16 cellular contexts compared by ENCODE assay signal in genomic region chr9:94903961-94904421, GRCh38.
A peak's percentile ranks its signal among the peaks of the same experiment; 100 is the strongest.
DNase-seq lines count a peak whose midpoint lies in the region; ATAC-seq and TF ChIP-seq lines count a peak whose summit lies in the region.
"Had no signal": no experiment of that assay in that cellular context is flagged by ENCODE, and none has a peak within 500 bp of the region (broad histone marks: within the 10 kb centered on the region; RNA-seq: fewer than 3 reads in every experiment).

No MANE protein-coding gene starts in this region.

- H2BK15ac ChIP-seq in neuronal stem cell (ENCODE audit: low read length): no peak overlapping the region

- H3K23ac ChIP-seq in neuronal stem cell (ENCODE audit: low read depth, low read length, poor library complexity): no peak overlapping the region

- H3K27ac ChIP-seq in Panc1 (ENCODE audit: low read length) (peak overlapping the region; percentile 71), fibroblast of lung (ENCODE audit: insufficient read depth, low read length) (peak overlapping the region; percentile 43), neuronal stem cell (replicated peaks; ENCODE audit: low read length) (no peak overlapping the region), WERI-Rb-1 (no peak overlapping the region)
- H3K27ac ChIP-seq: BLaER1 treated with 17β-estradiol and CSF1 and Interleukin-3, amounts not matched to agents 10 nM and 100 nM; colonic mucosa had no signal

- peaks cover 33% of the 10 kb centered on the region for H3K4me1 ChIP-seq in Panc1 (ENCODE audit: control insufficient read depth, insufficient read depth, low read length)
- peaks cover 32% of the 10 kb centered on the region for H3K4me1 ChIP-seq in fibroblast of lung (ENCODE audit: control insufficient read depth, extremely low read depth, insufficient read depth, low read length)
- peaks cover 17 to 35% of the 10 kb centered on the region in 2 donors for H3K4me1 ChIP-seq in neuronal stem cell (ENCODE audit: control insufficient read depth in 2 of 2, insufficient read depth in 1 of 2, low read depth in 1 of 2, low read length in 2 of 2)
- H3K4me1 ChIP-seq: colonic mucosa had no signal

- CTCF ChIA-PET in Calu3 (lab: Charles Lee): interaction anchor here (0.7 kb wide), 1 partner anchor 9 kb away, joined by 7 read pairs; no protein-coding TSS in a partner anchor
- CTCF ChIA-PET in Panc1 (lab: Charles Lee): interaction anchor here (0.6 kb wide), 1 partner anchor 223 kb away, joined by 6 read pairs; no protein-coding TSS in a partner anchor

- no peak overlapping the region for H4K8ac ChIP-seq in neuronal stem cell (ENCODE audit: low read depth, low read length)

- H3K4ac ChIP-seq in neuronal stem cell (ENCODE audit: low read length): no peak overlapping the region

- H2BK120ac ChIP-seq in neuronal stem cell (ENCODE audit: low read depth, low read length): no peak overlapping the region

- no peaks in the 10 kb centered on the region for H3K79me2 ChIP-seq in fibroblast of lung (ENCODE audit: control insufficient read depth, insufficient read depth, low read length)

- H2AFZ ChIP-seq in fibroblast of lung (ENCODE audit: low read length) (no peak overlapping the region), neuronal stem cell (ENCODE audit: low read length) (no peak overlapping the region)

- no peak for DNase-seq in Calu3
- no peak for DNase-seq in Panc1 (ENCODE audit: low read depth, low spot score)
- peak in 1 of 2 donors; percentile 77 for DNase-seq in fibroblast of lung (ENCODE audit: low read depth in 2 of 2)
- peak; percentile 54 for DNase-seq in stromal cell of bone marrow (ENCODE audit: low read depth)
- DNase-seq in neuronal stem cell (ENCODE audit: low spot score): no peak
- DNase-seq in WERI-Rb-1: no peak
- DNase-seq: activated CD4-positive, alpha-beta T cell treated with anti-CD3 and anti-CD28 coated beads for 4 hours; activated naive CD8-positive, alpha-beta T cell treated with anti-CD3 and anti-CD28 coated beads, Interleukin-2, amount 50 U/mL, for 24 hours; colonic mucosa; DMS79; stimulated activated naive B cell treated with anti-CD40 and anti-IgM and Interleukin-4, amounts not matched to agents 10 μg/mL and 1 μg/mL and 100 μg/mL, for 72 hours had no signal

- no peak overlapping the region for H2BK5ac ChIP-seq in neuronal stem cell (ENCODE audit: low read length)

- TF ChIP-seq CTCF in Calu3 (IDR thresholded peaks at IDR 0.05; ENCODE audit: unreplicated experiment) (no peak), Panc1 (IDR thresholded peaks at IDR 0.05) (no peak), fibroblast of lung (conservative IDR thresholded peaks at IDR 0.05 in 1 of 2, IDR thresholded peaks at IDR 0.05 in 1 of 2; ENCODE audit: low read depth in 1 of 2, low read length in 2 of 2) (no peak), WERI-Rb-1 (IDR thresholded peaks at IDR 0.05; ENCODE audit: low read depth, low read length) (no peak)

- H3K9me3 Mint-ChIP-seq in Calu3 (ENCODE audit: low read depth, unreplicated experiment): no peaks in the 10 kb centered on the region
- H3K9me3 Mint-ChIP-seq: activated naive CD8-positive, alpha-beta T cell treated with anti-CD3 and anti-CD28 coated beads, Interleukin-2, amount 50 U/mL, for 24 hours; stimulated activated naive B cell treated with anti-CD40 and anti-IgM and Interleukin-4, amounts not matched to agents 10 μg/mL and 1 μg/mL and 100 μg/mL, for 72 hours had no signal

- H3K9ac ChIP-seq in fibroblast of lung (ENCODE audit: insufficient read depth, low read length) (no peak overlapping the region), neuronal stem cell (ENCODE audit: low read depth, low read length, poor library complexity) (no peak overlapping the region)
- H3K9ac ChIP-seq: BLaER1 treated with 17β-estradiol and CSF1 and Interleukin-3, amounts not matched to agents 10 nM and 100 nM had no signal

- H4K91ac ChIP-seq in neuronal stem cell (ENCODE audit: low read depth, low read length, poor library complexity): no peak overlapping the region

- no CpG with 5 or more reads among the region's 2 CpGs for WGBS in neuronal stem cell (ENCODE audit: extremely low coverage in 2 of 2, insufficient read length in 2 of 2, insufficient replicate concordance in 1 of 2), 2 donors

- BruUV-seq in Calu3 (replicated peaks; lab: Mats Ljungman, UMichigan): no TSS peak
- no TSS peak for BruUV-seq in Panc1 (replicated peaks; lab: Mats Ljungman, UMichigan)

- in situ Hi-C loops in Panc1 (cut with HindIII; ENCODE audit: low pct_unique_long_range_greater_than_20kb, low sequenced_read_pairs): no loop called here

- ATAC-seq in Panc1: no peak
- no peak for ATAC-seq in HG03520 (IDR thresholded peaks at IDR 0.05; ENCODE audit: unreplicated experiment)
- no peak for ATAC-seq in HG02763 (IDR thresholded peaks at IDR 0.05; ENCODE audit: unreplicated experiment)
- ATAC-seq: activated naive CD8-positive, alpha-beta T cell treated with anti-CD3 and anti-CD28 coated beads, Interleukin-2, amount 50 U/mL, for 24 hours; GM12878; Right ventricle myocardium inferior; stimulated activated naive B cell treated with anti-CD40 and anti-IgM and Interleukin-4, amounts not matched to agents 10 μg/mL and 1 μg/mL and 100 μg/mL, for 72 hours had no signal

- no peak overlapping the region for H3K14ac ChIP-seq in neuronal stem cell (ENCODE audit: low read length)

- intact Hi-C loops in Calu3 (cut with micrococcal nuclease; ENCODE audit: unreplicated experiment) (no loop called here), Panc1 (cut with micrococcal nuclease; ENCODE audit: unreplicated experiment) (no loop called here)

- peaks cover 49% of the 10 kb centered on the region for H3K4me1 Mint-ChIP-seq in Calu3 (ENCODE audit: low read depth, unreplicated experiment)

- no peaks in the 10 kb centered on the region for H4K20me1 ChIP-seq in fibroblast of lung (ENCODE audit: control insufficient read depth, extremely low read depth, insufficient read depth, low read length)

- H3K27me3 Mint-ChIP-seq in Calu3 (ENCODE audit: unreplicated experiment): no peaks in the 10 kb centered on the region
- H3K27me3 Mint-ChIP-seq: activated naive CD8-positive, alpha-beta T cell treated with anti-CD3 and anti-CD28 coated beads, Interleukin-2, amount 50 U/mL, for 24 hours; stimulated activated naive B cell treated with anti-CD40 and anti-IgM and Interleukin-4, amounts not matched to agents 10 μg/mL and 1 μg/mL and 100 μg/mL, for 72 hours had no signal

- peak overlapping the region; percentile 58 for H3K4me2 ChIP-seq in fibroblast of lung (ENCODE audit: extremely low read depth, insufficient read depth, low read length)
- no peak overlapping the region for H3K4me2 ChIP-seq in neuronal stem cell (ENCODE audit: insufficient read depth, low read length, poor library complexity, severe bottlenecking)
- H3K4me2 ChIP-seq: BLaER1 treated with 17β-estradiol and CSF1 and Interleukin-3, amounts not matched to agents 10 nM and 100 nM had no signal

- H3K4me3 Mint-ChIP-seq in Calu3 (ENCODE audit: low read depth, unreplicated experiment): no peak overlapping the region
- H3K4me3 Mint-ChIP-seq: activated naive CD8-positive, alpha-beta T cell treated with anti-CD3 and anti-CD28 coated beads, Interleukin-2, amount 50 U/mL, for 24 hours; stimulated activated naive B cell treated with anti-CD40 and anti-IgM and Interleukin-4, amounts not matched to agents 10 μg/mL and 1 μg/mL and 100 μg/mL, for 72 hours had no signal

- H3K18ac ChIP-seq in neuronal stem cell (ENCODE audit: low read length): no peak overlapping the region

- H3K79me1 ChIP-seq in neuronal stem cell (ENCODE audit: low read depth, low read length): no peaks in the 10 kb centered on the region

- POLR2A ChIA-PET in Panc1 (lab: Charles Lee): interaction anchor here (0.6 kb wide), 1 partner anchor 29 kb away, joined by 10 read pairs; no protein-coding TSS in a partner anchor

- no peaks in the 10 kb centered on the region for H3K27me3 ChIP-seq in Panc1 (ENCODE audit: control insufficient read depth, insufficient read depth, low read length)
- no peaks in the 10 kb centered on the region for H3K27me3 ChIP-seq in fibroblast of lung (ENCODE audit: control insufficient read depth, insufficient read depth, low read length)
- no peaks in the 10 kb centered on the region for H3K27me3 ChIP-seq in neuronal stem cell (ENCODE audit: control insufficient read depth in 3 of 3, insufficient read depth in 3 of 3, low read depth in 1 of 3, low read length in 3 of 3)
- H3K27me3 ChIP-seq in WERI-Rb-1 (ENCODE audit: insufficient read depth, low read depth, severe bottlenecking): no peaks in the 10 kb centered on the region
- H3K27me3 ChIP-seq: BLaER1 treated with 17β-estradiol and CSF1 and Interleukin-3, amounts not matched to agents 10 nM and 100 nM; colonic mucosa had no signal

- no peak overlapping the region for H2BK12ac ChIP-seq in neuronal stem cell (ENCODE audit: low read length)

- H2AK5ac ChIP-seq in neuronal stem cell (ENCODE audit: low read depth, low read length): no peak overlapping the region

- H3K27ac Mint-ChIP-seq in Calu3 (ENCODE audit: unreplicated experiment): peak overlapping the region; percentile 54
- H3K27ac Mint-ChIP-seq: activated naive CD8-positive, alpha-beta T cell treated with anti-CD3 and anti-CD28 coated beads, Interleukin-2, amount 50 U/mL, for 24 hours; stimulated activated naive B cell treated with anti-CD40 and anti-IgM and Interleukin-4, amounts not matched to agents 10 μg/mL and 1 μg/mL and 100 μg/mL, for 72 hours had no signal

- H3K4me3 ChIP-seq in Panc1 (ENCODE audit: low read depth in 2 of 2, low read length in 2 of 2) (no peak overlapping the region), fibroblast of lung (replicated peaks in 1 of 4; ENCODE audit: control extremely low read depth in 1 of 4, insufficient read depth in 1 of 4, low read depth in 3 of 4, low read length in 4 of 4) (no peak overlapping the region), neuronal stem cell (ENCODE audit: low read length in 2 of 2) (no peak overlapping the region), WERI-Rb-1 (ENCODE audit: low read depth, low read length) (no peak overlapping the region)
- H3K4me3 ChIP-seq: BLaER1 treated with 17β-estradiol and CSF1 and Interleukin-3, amounts not matched to agents 10 nM and 100 nM; colonic mucosa; GM12878 had no signal

- H3K9me3 ChIP-seq in Panc1 (ENCODE audit: control insufficient read depth, insufficient read depth, low read depth, low read length) (no peaks in the 10 kb centered on the region), fibroblast of lung (ENCODE audit: control insufficient read depth, insufficient read depth, low read depth, low read length) (no peaks in the 10 kb centered on the region), neuronal stem cell (replicated peaks in 1 of 2; ENCODE audit: control insufficient read depth in 2 of 2, insufficient read depth in 1 of 2, low read depth in 1 of 2, low read length in 2 of 2) (no peaks in the 10 kb centered on the region), WERI-Rb-1 (ENCODE audit: severe bottlenecking) (no peaks in the 10 kb centered on the region)
- H3K9me3 ChIP-seq: BLaER1 treated with 17β-estradiol and CSF1 and Interleukin-3, amounts not matched to agents 10 nM and 100 nM; colonic mucosa had no signal

- no peaks in the 10 kb centered on the region for H3K36me3 ChIP-seq in Panc1 (ENCODE audit: control insufficient read depth, insufficient read depth, low read length)
- H3K36me3 ChIP-seq in fibroblast of lung (ENCODE audit: control insufficient read depth, insufficient read depth, low read length): no peaks in the 10 kb centered on the region
- H3K36me3 ChIP-seq in neuronal stem cell (replicated peaks in 1 of 2; ENCODE audit: control insufficient read depth in 2 of 2, insufficient read depth in 2 of 2, low read length in 2 of 2): no peaks in the 10 kb centered on the region
- H3K36me3 ChIP-seq in WERI-Rb-1: no peaks in the 10 kb centered on the region
- H3K36me3 ChIP-seq: BLaER1 treated with 17β-estradiol and CSF1 and Interleukin-3, amounts not matched to agents 10 nM and 100 nM; colonic mucosa had no signal

- no peaks in the 10 kb centered on the region for H3K36me3 Mint-ChIP-seq in Calu3 (ENCODE audit: insufficient read depth, unreplicated experiment)

Comparison
In these comparisons a context has a peak if more than half of its experiments do, and no peak if none do; other contexts are left out.
1. H3K27ac ChIP-seq: peak in Panc1 (single experiment) and fibroblast of lung (single experiment); none in neuronal stem cell (single experiment) and WERI-Rb-1 (single experiment).